10 cellular contexts compared by ENCODE assay signal in genomic region chr1:8097908-8098307, GRCh38.
A peak's percentile ranks its signal among the peaks of the same experiment; 100 is the strongest.
DNase-seq lines count a peak whose midpoint lies in the region; ATAC-seq and TF ChIP-seq lines count a peak whose summit lies in the region.
"Had no signal": no experiment of that assay in that cellular context is flagged by ENCODE, and none has a peak within 500 bp of the region (broad histone marks: within the 10 kb centered on the region; RNA-seq: fewer than 3 reads in every experiment).

No MANE protein-coding gene starts in this region.

- no peaks in the 10 kb centered on the region for H3K36me3 ChIP-seq in SJSA1
- no peaks in the 10 kb centered on the region for H3K36me3 ChIP-seq in left lung
- H3K36me3 ChIP-seq in tibial nerve = no peaks in the 10 kb centered on the region

- CTCF ChIA-PET in activated CD4-positive, alpha-beta memory T cell treated with anti-CD3 and anti-CD28 coated beads, Interleukin-2, amount 10 ng/mL, durations not matched to agents 7 days and 5 days (lab: Charles Lee) = interaction anchor here (0.6 to 1.2 kb wide), 3 partner anchors 55 to 710 kb away, joined by 4 to 5 read pairs (median 4); no protein-coding TSS in a partner anchor
- CTCF ChIA-PET in activated CD4-positive, alpha-beta memory T cell treated with anti-CD3 and anti-CD28 coated beads for 36 hours (lab: Charles Lee) = interaction anchor here (0.9 to 1.4 kb wide), 2 partner anchors 67 to 217 kb away, joined by 3 to 5 read pairs; no protein-coding TSS in a partner anchor

- no peak for TF ChIP-seq POLR2A in tibial nerve (IDR thresholded peaks at IDR 0.05)

- H3K36me3 Mint-ChIP-seq in activated CD4-positive, alpha-beta memory T cell treated with anti-CD3 and anti-CD28 coated beads, Interleukin-2, amount 10 ng/mL, durations not matched to agents 7 days and 5 days (ENCODE audit: low read depth) = peaks cover 12% of the 10 kb centered on the region
- H3K36me3 Mint-ChIP-seq in activated CD4-positive, alpha-beta memory T cell treated with anti-CD3 and anti-CD28 coated beads for 36 hours = no peaks in the 10 kb centered on the region
- H3K36me3 Mint-ChIP-seq: activated naive CD8-positive, alpha-beta T cell; naive B cell had no signal

- peaks cover 11% of the 10 kb centered on the region for H3K9me3 Mint-ChIP-seq in activated CD4-positive, alpha-beta memory T cell treated with anti-CD3 and anti-CD28 coated beads, Interleukin-2, amount 10 ng/mL, durations not matched to agents 7 days and 5 days
- H3K9me3 Mint-ChIP-seq in activated CD4-positive, alpha-beta memory T cell treated with anti-CD3 and anti-CD28 coated beads for 36 hours = no peaks in the 10 kb centered on the region
- H3K9me3 Mint-ChIP-seq: naive B cell had no signal

- DNase-seq in activated CD4-positive, alpha-beta memory T cell treated with anti-CD3 and anti-CD28 coated beads, Interleukin-2, amount 10 ng/mL, durations not matched to agents 7 days and 5 days = no peak
- DNase-seq in activated CD4-positive, alpha-beta memory T cell treated with anti-CD3 and anti-CD28 coated beads for 36 hours = no peak
- DNase-seq in SJSA1 (ENCODE audit: low read depth in 1 of 2, low spot score in 2 of 2) (no peak), left lung (no peak), tibial nerve (ENCODE audit: low spot score in 2 of 2) (no peak)
- no peak for DNase-seq in stimulated activated naive CD4-positive, alpha-beta T cell (lab: John Stamatoyannopoulos, UW)
- DNase-seq in stimulated activated CD4-positive, alpha-beta T cell treated with anti-CD3 and anti-CD28 coated beads, Interleukin-1b, Interleukin-23, amount 100 ng/mL, for 48 hours = no peak
- DNase-seq: naive B cell had no signal

- POLR2A ChIA-PET in activated CD4-positive, alpha-beta memory T cell treated with anti-CD3 and anti-CD28 coated beads, Interleukin-2, amount 10 ng/mL, durations not matched to agents 7 days and 5 days (lab: Charles Lee) = interaction anchor here (0.6 to 1.2 kb wide), 4 partner anchors 20 to 279 kb away, joined by 3 to 4 read pairs (median 3); no protein-coding TSS in a partner anchor
- POLR2A ChIA-PET in activated CD4-positive, alpha-beta memory T cell treated with anti-CD3 and anti-CD28 coated beads for 36 hours (lab: Charles Lee) = interaction anchor here (0.6 kb wide), 1 partner anchor 35 kb away, joined by 3 read pairs; no protein-coding TSS in a partner anchor

- H3K27ac ChIP-seq in SJSA1 (peak overlapping the region; percentile 88), left lung (peak overlapping the region; percentile 82 to 83), tibial nerve (peak overlapping the region; percentile 62 to 91 (median 82))

- H3K27me3 Mint-ChIP-seq in activated CD4-positive, alpha-beta memory T cell treated with anti-CD3 and anti-CD28 coated beads, Interleukin-2, amount 10 ng/mL, durations not matched to agents 7 days and 5 days = peaks cover 4% of the 10 kb centered on the region
- H3K27me3 Mint-ChIP-seq in activated CD4-positive, alpha-beta memory T cell treated with anti-CD3 and anti-CD28 coated beads for 36 hours = peaks cover 10% of the 10 kb centered on the region

- peaks cover 37% of the 10 kb centered on the region for H3K4me1 Mint-ChIP-seq in activated CD4-positive, alpha-beta memory T cell treated with anti-CD3 and anti-CD28 coated beads, Interleukin-2, amount 10 ng/mL, durations not matched to agents 7 days and 5 days
- peaks cover 39% of the 10 kb centered on the region for H3K4me1 Mint-ChIP-seq in activated CD4-positive, alpha-beta memory T cell treated with anti-CD3 and anti-CD28 coated beads for 36 hours (ENCODE audit: low read depth)
- H3K4me1 Mint-ChIP-seq: naive B cell had no signal

- H3K9me3 ChIP-seq in SJSA1 (replicated peaks) (no peaks in the 10 kb centered on the region), left lung (no peaks in the 10 kb centered on the region), tibial nerve (no peaks in the 10 kb centered on the region)

- peak overlapping the region; percentile 82 for H3K27ac Mint-ChIP-seq in activated CD4-positive, alpha-beta memory T cell treated with anti-CD3 and anti-CD28 coated beads, Interleukin-2, amount 10 ng/mL, durations not matched to agents 7 days and 5 days
- H3K27ac Mint-ChIP-seq in activated CD4-positive, alpha-beta memory T cell treated with anti-CD3 and anti-CD28 coated beads for 36 hours = no peak overlapping the region

- no peak overlapping the region for H3K4me3 Mint-ChIP-seq in activated CD4-positive, alpha-beta memory T cell treated with anti-CD3 and anti-CD28 coated beads, Interleukin-2, amount 10 ng/mL, durations not matched to agents 7 days and 5 days
- no peak overlapping the region for H3K4me3 Mint-ChIP-seq in activated CD4-positive, alpha-beta memory T cell treated with anti-CD3 and anti-CD28 coated beads for 36 hours
- H3K4me3 Mint-ChIP-seq: activated naive CD8-positive, alpha-beta T cell; naive B cell had no signal

- H3K4me1 ChIP-seq in SJSA1 (replicated peaks) = peaks cover 46% of the 10 kb centered on the region
- H3K4me1 ChIP-seq in left lung = peaks cover 12 to 42% of the 10 kb centered on the region in 2 donors
- H3K4me1 ChIP-seq in tibial nerve = peaks cover 0 to 24% (median 11%) of the 10 kb centered on the region in 4 donors

- 76% methylated on average over 5 of the region's 5 CpGs for WGBS in tibial nerve, 2 donors

- no peak for TF ChIP-seq EP300 in tibial nerve (IDR thresholded peaks at IDR 0.05)

- H3K27me3 ChIP-seq in SJSA1 (replicated peaks) (no peaks in the 10 kb centered on the region), left lung (no peaks in the 10 kb centered on the region), tibial nerve (no peaks in the 10 kb centered on the region)

- ATAC-seq in left lung = no peak
- no peak for ATAC-seq in HG03095 (IDR thresholded peaks at IDR 0.05; ENCODE audit: unreplicated experiment)

- intact Hi-C loops in activated CD4-positive, alpha-beta memory T cell treated with anti-CD3 and anti-CD28 coated beads for 36 hours (cut with micrococcal nuclease) = loop anchor here (1.0 to 10.0 kb wide), 8 partner anchors 51 to 299 kb away; partner anchors contain the start of genes ERRFI1 and TNFRSF9
- intact Hi-C loops in left lung (cut with DNase I) = no loop called here

- TF ChIP-seq CTCF in left lung (IDR thresholded peaks at IDR 0.05) = no peak
- no peak for TF ChIP-seq CTCF in tibial nerve (IDR thresholded peaks at IDR 0.05)

- H3K4me3 ChIP-seq in SJSA1 (no peak overlapping the region), left lung (no peak overlapping the region), tibial nerve (no peak overlapping the region)
